Comparison of ENCODE assay signal across 1 cellular context in the genomic region with DNA sequence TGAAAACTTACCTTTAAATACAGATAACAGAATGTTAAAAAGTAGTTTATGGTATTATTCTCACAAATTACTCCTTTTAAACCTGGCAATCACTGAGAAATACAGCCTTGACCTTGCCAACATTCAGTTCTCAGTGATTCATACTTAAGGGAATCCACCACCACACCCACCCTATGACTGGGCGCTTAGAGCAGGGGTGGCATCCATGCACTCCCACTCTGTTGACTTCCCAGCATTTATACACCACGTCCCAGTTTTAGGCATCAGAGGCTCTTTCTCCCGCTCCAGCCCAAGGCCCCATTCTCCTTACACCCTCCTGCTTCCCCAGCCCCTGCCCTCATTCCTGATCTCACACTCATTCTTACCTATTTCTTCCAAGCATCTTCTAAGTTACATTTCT.
A peak's percentile ranks its signal among the peaks of the same experiment; 100 is the strongest.
TF ChIP-seq lines count a peak whose summit lies in the region.

No MANE protein-coding gene starts in this region.

TF ChIP-seq in HCT116, 20 proteins besides CTCF, POLR2A, EP300 and RAD21 (continued from another document):
- TF ChIP-seq YY1 (IDR thresholded peaks at IDR 0.05; ENCODE audit: extremely low read depth, insufficient replicate concordance, low read depth, low read length) (no peak), CBX3 (IDR thresholded peaks at IDR 0.05; ENCODE audit: low read depth) (peak; percentile 25; the same call in 1 of the 2 replicates), EGR1 (IDR thresholded peaks at IDR 0.05; ENCODE audit: low read depth) (peak; percentile 77), TCF7L2 (IDR thresholded peaks at IDR 0.05; ENCODE audit: borderline replicate concordance, extremely low read depth, insufficient read depth, insufficient read length) (peak; percentile 16), ZNF274 (IDR thresholded peaks at IDR 0.05; ENCODE audit: low read depth, low read length) (no peak), ZFX (IDR thresholded peaks at IDR 0.05) (no peak), EZH2phosphoT487 (IDR thresholded peaks at IDR 0.05; ENCODE audit: borderline replicate concordance) (no peak), JUND (IDR thresholded peaks at IDR 0.05) (peak; percentile 86)
- TF ChIP-seq, protein P1, sequence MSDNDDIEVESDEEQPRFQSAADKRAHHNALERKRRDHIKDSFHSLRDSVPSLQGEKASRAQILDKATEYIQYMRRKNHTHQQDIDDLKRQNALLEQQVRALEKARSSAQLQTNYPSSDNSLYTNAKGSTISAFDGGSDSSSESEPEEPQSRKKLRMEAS (IDR thresholded peaks at IDR 0.05), result peak; percentile 37; the same call in 1 of the 2 replicates
- TF ChIP-seq, protein P2, sequence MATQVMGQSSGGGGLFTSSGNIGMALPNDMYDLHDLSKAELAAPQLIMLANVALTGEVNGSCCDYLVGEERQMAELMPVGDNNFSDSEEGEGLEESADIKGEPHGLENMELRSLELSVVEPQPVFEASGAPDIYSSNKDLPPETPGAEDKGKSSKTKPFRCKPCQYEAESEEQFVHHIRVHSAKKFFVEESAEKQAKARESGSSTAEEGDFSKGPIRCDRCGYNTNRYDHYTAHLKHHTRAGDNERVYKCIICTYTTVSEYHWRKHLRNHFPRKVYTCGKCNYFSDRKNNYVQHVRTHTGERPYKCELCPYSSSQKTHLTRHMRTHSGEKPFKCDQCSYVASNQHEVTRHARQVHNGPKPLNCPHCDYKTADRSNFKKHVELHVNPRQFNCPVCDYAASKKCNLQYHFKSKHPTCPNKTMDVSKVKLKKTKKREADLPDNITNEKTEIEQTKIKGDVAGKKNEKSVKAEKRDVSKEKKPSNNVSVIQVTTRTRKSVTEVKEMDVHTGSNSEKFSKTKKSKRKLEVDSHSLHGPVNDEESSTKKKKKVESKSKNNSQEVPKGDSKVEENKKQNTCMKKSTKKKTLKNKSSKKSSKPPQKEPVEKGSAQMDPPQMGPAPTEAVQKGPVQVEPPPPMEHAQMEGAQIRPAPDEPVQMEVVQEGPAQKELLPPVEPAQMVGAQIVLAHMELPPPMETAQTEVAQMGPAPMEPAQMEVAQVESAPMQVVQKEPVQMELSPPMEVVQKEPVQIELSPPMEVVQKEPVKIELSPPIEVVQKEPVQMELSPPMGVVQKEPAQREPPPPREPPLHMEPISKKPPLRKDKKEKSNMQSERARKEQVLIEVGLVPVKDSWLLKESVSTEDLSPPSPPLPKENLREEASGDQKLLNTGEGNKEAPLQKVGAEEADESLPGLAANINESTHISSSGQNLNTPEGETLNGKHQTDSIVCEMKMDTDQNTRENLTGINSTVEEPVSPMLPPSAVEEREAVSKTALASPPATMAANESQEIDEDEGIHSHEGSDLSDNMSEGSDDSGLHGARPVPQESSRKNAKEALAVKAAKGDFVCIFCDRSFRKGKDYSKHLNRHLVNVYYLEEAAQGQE (IDR thresholded peaks at IDR 0.05; ENCODE audit: low read depth), result no peak
- TF ChIP-seq, protein P3, sequence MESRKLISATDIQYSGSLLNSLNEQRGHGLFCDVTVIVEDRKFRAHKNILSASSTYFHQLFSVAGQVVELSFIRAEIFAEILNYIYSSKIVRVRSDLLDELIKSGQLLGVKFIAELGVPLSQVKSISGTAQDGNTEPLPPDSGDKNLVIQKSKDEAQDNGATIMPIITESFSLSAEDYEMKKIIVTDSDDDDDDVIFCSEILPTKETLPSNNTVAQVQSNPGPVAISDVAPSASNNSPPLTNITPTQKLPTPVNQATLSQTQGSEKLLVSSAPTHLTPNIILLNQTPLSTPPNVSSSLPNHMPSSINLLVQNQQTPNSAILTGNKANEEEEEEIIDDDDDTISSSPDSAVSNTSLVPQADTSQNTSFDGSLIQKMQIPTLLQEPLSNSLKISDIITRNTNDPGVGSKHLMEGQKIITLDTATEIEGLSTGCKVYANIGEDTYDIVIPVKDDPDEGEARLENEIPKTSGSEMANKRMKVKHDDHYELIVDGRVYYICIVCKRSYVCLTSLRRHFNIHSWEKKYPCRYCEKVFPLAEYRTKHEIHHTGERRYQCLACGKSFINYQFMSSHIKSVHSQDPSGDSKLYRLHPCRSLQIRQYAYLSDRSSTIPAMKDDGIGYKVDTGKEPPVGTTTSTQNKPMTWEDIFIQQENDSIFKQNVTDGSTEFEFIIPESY (IDR thresholded peaks at IDR 0.05; ENCODE audit: extremely low read depth, insufficient replicate concordance, low read length), result no peak
